ENCODE assay signal across 8 cellular contexts in genomic region chr7:43596426-43596825, GRCh38. TPM values are rescaled to one million over a fixed set of nuclear protein-coding genes. Genes with fewer than 3 reads are reported as not detected.
DNase-seq lines count a peak whose midpoint lies in the region; ATAC-seq, FAIRE-seq and TF ChIP-seq lines count a peak whose summit lies in the region.
"Not testable (repeated sequence)": the region's sequence is repeated elsewhere in the genome, so short reads cannot be mapped to it uniquely, and the experiment has no call there.

No MANE protein-coding gene starts in this region.

- H3K36me3 ChIP-seq in IMR-90 (ENCODE audit: control insufficient read depth, insufficient read depth, low read length) (peaks cover 23% of the 10 kb centered on the region), endothelial cell of umbilical vein (ENCODE audit: control insufficient read depth in 2 of 2, extremely low read depth in 1 of 2, insufficient read depth in 2 of 2, low read length in 2 of 2) (peaks cover 3 to 19% of the 10 kb centered on the region in 2 experiments), mesenchymal stem cell (ENCODE audit: control insufficient read depth in 1 of 2, insufficient read depth in 2 of 2, low read depth in 1 of 2, low read length in 2 of 2) (peaks cover 16 to 56% of the 10 kb centered on the region in 2 experiments)

- not testable (repeated sequence) for H4K5ac ChIP-seq in IMR-90 (ENCODE audit: low read depth, low read length)

- POLR2A ChIA-PET in IMR-90 (lab: Charles Lee; ENCODE audit: unreplicated experiment); activated CD4-positive, alpha-beta T cell treated with anti-CD3 and anti-CD28 coated beads, Interleukin-2, amount 10 ng/mL, durations not matched to agents 7 days and 5 days (lab: Charles Lee); endothelial cell of umbilical vein (lab: Charles Lee): not testable (repeated sequence)

- not testable (repeated sequence) for H3K9ac ChIP-seq in IMR-90 (ENCODE audit: low read depth, low read length); endothelial cell of umbilical vein (replicated peaks; ENCODE audit: extremely low read depth, insufficient read depth, low read length); mesenchymal stem cell (ENCODE audit: low read length)

- H2AK9ac ChIP-seq in IMR-90 (replicated peaks; ENCODE audit: low read depth, low read length, poor library complexity), result not testable (repeated sequence)

- TF ChIP-seq POLR2A in IMR-90 (IDR thresholded peaks at IDR 0.05; ENCODE audit: low read depth, low read length); endothelial cell of umbilical vein (IDR thresholded peaks at IDR 0.05; ENCODE audit: low read depth, low read length): not testable (repeated sequence)

- CTCF ChIA-PET in IMR-90 (lab: Yijun Ruan, JAX), result interaction anchor here (0.9 kb wide), 1 partner anchor 101 kb away, joined by 3 read pairs; no protein-coding TSS in a partner anchor
- CTCF ChIA-PET in activated CD4-positive, alpha-beta T cell treated with anti-CD3 and anti-CD28 coated beads, Interleukin-2, amount 10 ng/mL, durations not matched to agents 7 days and 5 days (lab: Charles Lee), result interaction anchor here (1.1 to 3.5 kb wide), 2 partner anchors 14 to 103 kb away, joined by 5 to 17 read pairs; partner anchors contain the start of gene STK17A
- CTCF ChIA-PET in endothelial cell of umbilical vein (lab: Charles Lee), result interaction anchor here (3.6 kb wide), 1 partner anchor 14 kb away, joined by 21 read pairs; the partner anchor contains the start of gene STK17A

- H3K4me1 ChIP-seq in IMR-90 (ENCODE audit: control insufficient read depth, insufficient read depth, low read length); endothelial cell of umbilical vein (ENCODE audit: control insufficient read depth, extremely low read depth, insufficient read depth, low read length); mesenchymal stem cell (ENCODE audit: control insufficient read depth, insufficient read depth, low read depth, low read length): not testable (repeated sequence)

- not testable (repeated sequence) for H3K23ac ChIP-seq in IMR-90 (ENCODE audit: low read depth, low read length); mesenchymal stem cell (ENCODE audit: low read length in 2 of 2)

- H3K9me3 ChIP-seq in IMR-90 (ENCODE audit: control insufficient read depth, insufficient read depth, low read length); endothelial cell of umbilical vein (replicated peaks; ENCODE audit: control insufficient read depth, insufficient read depth, low read length); mesenchymal stem cell (ENCODE audit: control insufficient read depth, low read length): not testable (repeated sequence)

- H3K9me3 Mint-ChIP-seq in activated CD4-positive, alpha-beta T cell treated with anti-CD3 and anti-CD28 coated beads, Interleukin-2, amount 10 ng/mL, durations not matched to agents 7 days and 5 days; stimulated activated naive B cell treated with anti-CD40 and anti-IgM and Interleukin-4, amounts not matched to agents 10 μg/mL and 1 μg/mL and 100 μg/mL, for 72 hours: not testable (repeated sequence)

- FAIRE-seq in endothelial cell of umbilical vein (lab: Jason Lieb, UNC), result not testable (repeated sequence)

- peaks cover 17 to 48% of the 10 kb centered on the region in 2 experiments for H3K79me1 ChIP-seq in IMR-90 (ENCODE audit: low read depth in 1 of 2, low read length in 2 of 2)
- not testable (repeated sequence) for H3K79me1 ChIP-seq in mesenchymal stem cell (replicated peaks; ENCODE audit: low read length, poor library complexity, severe bottlenecking)

- H2BK20ac ChIP-seq in IMR-90 (ENCODE audit: low read depth, low read length), result not testable (repeated sequence)

- H3K56ac ChIP-seq in IMR-90 (ENCODE audit: extremely low read depth, insufficient read depth, low read length), result not testable (repeated sequence)

- DNase-seq in Daoy (ENCODE audit: low read depth), result peak; percentile 32
- not testable (repeated sequence) for DNase-seq in IMR-90; activated CD4-positive, alpha-beta T cell treated with anti-CD3 and anti-CD28 coated beads, Interleukin-2, amount 10 ng/mL, durations not matched to agents 7 days and 5 days; endothelial cell of umbilical vein (ENCODE audit: low read depth, low spot score); stimulated activated naive B cell treated with anti-CD40 and anti-IgM and Interleukin-4, amounts not matched to agents 10 μg/mL and 1 μg/mL and 100 μg/mL, for 72 hours
- peak; percentile 46 for DNase-seq in RPMI7951 (ENCODE audit: low read depth)
- DNase-seq in astrocyte of the hippocampus (ENCODE audit: low read depth, low spot score), result peak; percentile 27
- DNase-seq in mesenchymal stem cell, result peak; percentile 18

- H3K27me3 ChIP-seq in IMR-90 (ENCODE audit: control insufficient read depth, insufficient read depth, low read length); endothelial cell of umbilical vein (ENCODE audit: control insufficient read depth in 2 of 2, insufficient read depth in 2 of 2, low read length in 2 of 2); mesenchymal stem cell (ENCODE audit: control insufficient read depth in 1 of 2, insufficient read depth in 1 of 2, low read length in 2 of 2): not testable (repeated sequence)

- H2BK5ac ChIP-seq in IMR-90 (ENCODE audit: low read depth, low read length, poor library complexity, severe bottlenecking); mesenchymal stem cell (ENCODE audit: low read depth, low read length, poor library complexity, severe bottlenecking): not testable (repeated sequence)

- H2AFZ ChIP-seq in IMR-90 (replicated peaks; ENCODE audit: low read length, poor library complexity); endothelial cell of umbilical vein (ENCODE audit: low read depth, low read length); mesenchymal stem cell (ENCODE audit: low read depth, low read length): not testable (repeated sequence)

- H3K27me3 Mint-ChIP-seq in activated CD4-positive, alpha-beta T cell treated with anti-CD3 and anti-CD28 coated beads, Interleukin-2, amount 10 ng/mL, durations not matched to agents 7 days and 5 days; stimulated activated naive B cell treated with anti-CD40 and anti-IgM and Interleukin-4, amounts not matched to agents 10 μg/mL and 1 μg/mL and 100 μg/mL, for 72 hours: not testable (repeated sequence)

- peaks cover 58% of the 10 kb centered on the region for H3K4me1 Mint-ChIP-seq in activated CD4-positive, alpha-beta T cell treated with anti-CD3 and anti-CD28 coated beads, Interleukin-2, amount 10 ng/mL, durations not matched to agents 7 days and 5 days
- H3K4me1 Mint-ChIP-seq in stimulated activated naive B cell treated with anti-CD40 and anti-IgM and Interleukin-4, amounts not matched to agents 10 μg/mL and 1 μg/mL and 100 μg/mL, for 72 hours, result peaks cover 28 to 55% of the 10 kb centered on the region in 2 donors

- not testable (repeated sequence) for H4K91ac ChIP-seq in IMR-90 (ENCODE audit: insufficient read depth, low read depth, low read length); mesenchymal stem cell (ENCODE audit: low read length)

- H3K4ac ChIP-seq in IMR-90 (ENCODE audit: low read depth, low read length); mesenchymal stem cell (ENCODE audit: low read depth in 1 of 2, low read length in 2 of 2): not testable (repeated sequence)

- not testable (repeated sequence) for H2BK15ac ChIP-seq in IMR-90 (ENCODE audit: low read depth, low read length); mesenchymal stem cell (ENCODE audit: low read depth, poor library complexity, severe bottlenecking)

- dilution Hi-C loops in IMR-90 (cut with HindIII; ENCODE audit: low sequenced_read_pairs, unreplicated experiment), result not testable (repeated sequence)
- dilution Hi-C loops in endothelial cell of umbilical vein (cut with MboI; ENCODE audit: extremely low pct_ligation_motif_present, low sequenced_read_pairs), result loop anchor here (25.0 kb wide), 1 partner anchor 116 kb away; no protein-coding TSS in a partner anchor

- H3K9me1 ChIP-seq in IMR-90 (ENCODE audit: insufficient read depth, low read length); endothelial cell of umbilical vein (replicated peaks; ENCODE audit: control insufficient read depth, extremely low read depth, insufficient read depth, low read length): not testable (repeated sequence)

- not testable (repeated sequence) for H2AK5ac ChIP-seq in IMR-90 (ENCODE audit: low read depth, low read length); mesenchymal stem cell (ENCODE audit: low read length, severe bottlenecking)

- in situ Hi-C loops in IMR-90 (cut with MboI; ENCODE audit: low sequenced_read_pairs), result not testable (repeated sequence)

- H3K79me2 ChIP-seq in endothelial cell of umbilical vein (ENCODE audit: control insufficient read depth, insufficient read depth, low read length), result peaks cover 100% of the 10 kb centered on the region

- H3K4me3 Mint-ChIP-seq in activated CD4-positive, alpha-beta T cell treated with anti-CD3 and anti-CD28 coated beads, Interleukin-2, amount 10 ng/mL, durations not matched to agents 7 days and 5 days; stimulated activated naive B cell treated with anti-CD40 and anti-IgM and Interleukin-4, amounts not matched to agents 10 μg/mL and 1 μg/mL and 100 μg/mL, for 72 hours: not testable (repeated sequence)

- H3K4me3 ChIP-seq in IMR-90 (ENCODE audit: insufficient read depth, low read depth, low read length); endothelial cell of umbilical vein (replicated peaks in 1 of 3; ENCODE audit: insufficient read depth in 1 of 3, low read depth in 1 of 3, low read length in 3 of 3); mesenchymal stem cell (ENCODE audit: insufficient read depth in 1 of 2, low read depth in 1 of 2, low read length in 2 of 2): not testable (repeated sequence)

- 70% methylated on average over 2 of the region's 5 CpGs; no CpG with 5 or more reads in 1 of the 2 experiments for WGBS in IMR-90 (ENCODE audit: extremely low coverage in 2 of 2, insufficient read length in 1 of 2), 2 experiments
- 47% methylated on average over 4 of the region's 5 CpGs for WGBS in mesenchymal stem cell

- H4K20me1 ChIP-seq in IMR-90 (ENCODE audit: insufficient read depth, low read length), result peaks cover 56% of the 10 kb centered on the region
- H4K20me1 ChIP-seq in endothelial cell of umbilical vein (replicated peaks; ENCODE audit: control insufficient read depth, extremely low read depth, insufficient read depth, low read length), result not testable (repeated sequence)

- H4K8ac ChIP-seq in IMR-90 (ENCODE audit: low read depth in 2 of 2, low read length in 2 of 2); mesenchymal stem cell (ENCODE audit: low read length): not testable (repeated sequence)

- BruUV-seq in IMR-90 (replicated peaks; lab: Mats Ljungman, UMichigan), result not testable (repeated sequence)
- TSS peak; percentile 5 for BruUV-seq in endothelial cell of umbilical vein (replicated peaks; lab: Mats Ljungman, UMichigan)

- peak overlapping the region; percentile 24; the same call in 1 of the 2 replicates for H3K27ac ChIP-seq in IMR-90 (ENCODE audit: insufficient read depth, low read length)
- H3K27ac ChIP-seq in endothelial cell of umbilical vein (ENCODE audit: insufficient read depth, low read depth, low read length); mesenchymal stem cell (ENCODE audit: low read length, poor library complexity, severe bottlenecking): not testable (repeated sequence)

- H2BK12ac ChIP-seq in mesenchymal stem cell (ENCODE audit: low read length in 2 of 2), result not testable (repeated sequence)

- TF ChIP-seq CTCF in IMR-90 (conservative IDR thresholded peaks at IDR 0.05; ENCODE audit: low read depth, low read length); endothelial cell of umbilical vein (IDR thresholded peaks at IDR 0.05; ENCODE audit: extremely low read depth in 1 of 2, insufficient read depth in 1 of 2, low read depth in 1 of 2, low read length in 2 of 2): not testable (repeated sequence)

- not testable (repeated sequence) for H2BK120ac ChIP-seq in IMR-90 (ENCODE audit: low read depth, low read length); mesenchymal stem cell (ENCODE audit: low read depth, low read length)

- H3K14ac ChIP-seq in IMR-90 (replicated peaks; ENCODE audit: low read depth, low read length); mesenchymal stem cell (ENCODE audit: low read length in 2 of 2): not testable (repeated sequence)

- peaks cover 45% of the 10 kb centered on the region for H3K36me3 Mint-ChIP-seq in activated CD4-positive, alpha-beta T cell treated with anti-CD3 and anti-CD28 coated beads, Interleukin-2, amount 10 ng/mL, durations not matched to agents 7 days and 5 days (ENCODE audit: low read depth)
- H3K36me3 Mint-ChIP-seq in stimulated activated naive B cell treated with anti-CD40 and anti-IgM and Interleukin-4, amounts not matched to agents 10 μg/mL and 1 μg/mL and 100 μg/mL, for 72 hours, result peaks cover 8 to 14% of the 10 kb centered on the region in 2 donors

- peak overlapping the region; percentile 31 for H3K27ac Mint-ChIP-seq in activated CD4-positive, alpha-beta T cell treated with anti-CD3 and anti-CD28 coated beads, Interleukin-2, amount 10 ng/mL, durations not matched to agents 7 days and 5 days
- peak overlapping the region; percentile 56 for H3K27ac Mint-ChIP-seq in stimulated activated naive B cell treated with anti-CD40 and anti-IgM and Interleukin-4, amounts not matched to agents 10 μg/mL and 1 μg/mL and 100 μg/mL, for 72 hours

- not testable (repeated sequence) for H3K4me2 ChIP-seq in IMR-90 (ENCODE audit: low read depth, low read length); endothelial cell of umbilical vein (ENCODE audit: insufficient read depth, low read length); mesenchymal stem cell (ENCODE audit: low read length, poor library complexity, severe bottlenecking)

- intact Hi-C loops in IMR-90 (cut with micrococcal nuclease); endothelial cell of umbilical vein (cut with micrococcal nuclease): not testable (repeated sequence)

- not testable (repeated sequence) for H3K18ac ChIP-seq in IMR-90 (ENCODE audit: low read depth, low read length); mesenchymal stem cell (ENCODE audit: low read depth in 1 of 2, low read length in 2 of 2)

- not testable (repeated sequence) for TF ChIP-seq RAD21 in IMR-90 (IDR thresholded peaks at IDR 0.05; ENCODE audit: low read length)

- not testable (repeated sequence) for ATAC-seq in IMR-90 (ENCODE audit: low read depth); stimulated activated naive B cell treated with anti-CD40 and anti-IgM and Interleukin-4, amounts not matched to agents 10 μg/mL and 1 μg/mL and 100 μg/mL, for 72 hours (replicated peaks)

RNA-seq across cellular contexts. Expression of gene STK17A, which starts 13.5 kb away (rescaled TPM):
- 153 and 156 TPM in 2 replicates for total RNA-seq in Daoy (2014; rRNA removed; shearing (Covaris generic))
- total RNA-seq in IMR-90 (2012; rRNA removed) (50.5 and 81.9 TPM in 2 replicates), endothelial cell of umbilical vein (53.9 and 58.8 TPM in 2 replicates)
- polyA plus RNA-seq in IMR-90 (2012; rRNA removed) (30.6 and 40.5 TPM in 2 replicates), endothelial cell of umbilical vein (10.6 and 11.7 TPM in 2 replicates)
- polyA plus RNA-seq in IMR-90 (2012; cell fraction: cytosol; rRNA removed), result 8.4 and 11.5 TPM in 2 replicates
- polyA plus RNA-seq in IMR-90 (2012; cell fraction: nucleus; rRNA removed; ENCODE audit: low replicate concordance), result 9.1 and 33.6 TPM in 2 replicates
- 94.3 and 97.4 TPM in 2 replicates for total RNA-seq in RPMI7951 (2014; rRNA removed; shearing (Covaris generic))
- total RNA-seq in activated CD4-positive, alpha-beta T cell treated with anti-CD3 and anti-CD28 coated beads, Interleukin-2, amount 10 ng/mL, durations not matched to agents 7 days and 5 days, result 10 to 100 TPM; 74.4 to 74.8 TPM
- polyA plus RNA-seq in endothelial cell of umbilical vein (2011; cell fraction: cytosol; rRNA removed), result 20.3 and 22.6 TPM in 2 replicates
- 20.8 and 26.3 TPM in 2 replicates for polyA plus RNA-seq in endothelial cell of umbilical vein (2011; cell fraction: nucleus; rRNA removed)
- 48.6 and 75.6 TPM in 2 replicates for polyA plus RNA-seq in endothelial cell of umbilical vein (2012)
- 12.1 and 12.3 TPM in 2 replicates for polyA minus RNA-seq in endothelial cell of umbilical vein
- 10.5 TPM for polyA minus RNA-seq in endothelial cell of umbilical vein (2011; cell fraction: cytosol; rRNA and poly(A)+ RNA removed)
- 22.6 and 33.8 TPM in 2 replicates for polyA minus RNA-seq in endothelial cell of umbilical vein (2011; cell fraction: nucleus; rRNA and poly(A)+ RNA removed)
- 21.9 TPM for polyA plus RNA-seq in mesenchymal stem cell (2013, experiment 1 of 2)
- polyA plus RNA-seq in mesenchymal stem cell (2013, experiment 2 of 2), result 21.5 TPM
